Comparison of ENCODE assay signal across 8 cellular contexts in genomic region chr9:125558453-125559084, GRCh38.
DNase-seq lines count a peak whose midpoint lies in the region; ATAC-seq, FAIRE-seq and TF ChIP-seq lines count a peak whose summit lies in the region.

No MANE protein-coding gene starts in this region.

- peak; percentile 93 for TF ChIP-seq CTCF in BE2C (IDR thresholded peaks at IDR 0.05; ENCODE audit: low read depth, low read length)
- peak; percentile 88 for TF ChIP-seq CTCF in WERI-Rb-1 (IDR thresholded peaks at IDR 0.05; ENCODE audit: low read depth, low read length)

- H3K27ac ChIP-seq in WERI-Rb-1, result peak overlapping the region; percentile 39

- H3K4me3 ChIP-seq in BE2C (ENCODE audit: low read depth, low read length) (no peak overlapping the region), WERI-Rb-1 (ENCODE audit: low read depth, low read length) (no peak overlapping the region)

- H3K9me3 ChIP-seq in BE2C (no peaks in the 10 kb centered on the region), WERI-Rb-1 (ENCODE audit: severe bottlenecking) (no peaks in the 10 kb centered on the region)

- H3K4me1 ChIP-seq in BE2C, result no peaks in the 10 kb centered on the region

- DNase-seq in BE2C, result peak; percentile 69
- peak; percentile 60 for DNase-seq in H54 (ENCODE audit: insufficient read length, low spot score)
- DNase-seq in NCI-H2196 treated with DMSO at 0.1 percent for 48 hours (lab: John Stamatoyannopoulos, UW; ENCODE audit: unreplicated experiment), result peak; percentile 58
- DNase-seq in WERI-Rb-1, result peak; percentile 79
- peak; percentile 58 for DNase-seq in cerebellar cortex (ENCODE audit: low spot score)
- DNase-seq in left lobe of liver (ENCODE audit: low spot score), result peak; percentile 59
- DNase-seq in stimulated activated CD4-positive, alpha-beta T cell treated with anti-CD3 and anti-CD28 coated beads, Interleukin-4, amount 100 ng/mL, for 48 hours (ENCODE audit: low read depth in 2 of 2), result peak; percentile 14 to 41

- TF ChIP-seq POLR2A in H54 (IDR thresholded peaks at IDR 0.05; ENCODE audit: low read depth, low read length), result no peak

- H3K27me3 ChIP-seq in BE2C, result no peaks in the 10 kb centered on the region
- no peaks in the 10 kb centered on the region for H3K27me3 ChIP-seq in WERI-Rb-1 (ENCODE audit: insufficient read depth, low read depth, severe bottlenecking)

- no peaks in the 10 kb centered on the region for H3K36me3 ChIP-seq in BE2C
- peaks cover 4% of the 10 kb centered on the region; the same call in 1 of the 2 replicates for H3K36me3 ChIP-seq in WERI-Rb-1

- ATAC-seq in left lobe of liver, result peak; percentile 95
- no peak for ATAC-seq in GM19035 (IDR thresholded peaks at IDR 0.05; ENCODE audit: unreplicated experiment)

- FAIRE-seq in H54 (lab: Jason Lieb, UNC), result peak; percentile 95

Comparison
In these comparisons a context has a peak if more than half of its experiments do, and no peak if none do; other contexts are left out.
1. DNase-seq: peak in every context shown above with its lines; median percentile 79 in WERI-Rb-1; 69 in BE2C; 60 in H54; 59 in left lobe of liver; 58 in NCI-H2196 treated with DMSO at 0.1 percent for 48 hours; 58 in cerebellar cortex; 28 in stimulated activated CD4-positive, alpha-beta T cell treated with anti-CD3 and anti-CD28 coated beads, Interleukin-4, amount 100 ng/mL, for 48 hours.